In the genomic region with DNA sequence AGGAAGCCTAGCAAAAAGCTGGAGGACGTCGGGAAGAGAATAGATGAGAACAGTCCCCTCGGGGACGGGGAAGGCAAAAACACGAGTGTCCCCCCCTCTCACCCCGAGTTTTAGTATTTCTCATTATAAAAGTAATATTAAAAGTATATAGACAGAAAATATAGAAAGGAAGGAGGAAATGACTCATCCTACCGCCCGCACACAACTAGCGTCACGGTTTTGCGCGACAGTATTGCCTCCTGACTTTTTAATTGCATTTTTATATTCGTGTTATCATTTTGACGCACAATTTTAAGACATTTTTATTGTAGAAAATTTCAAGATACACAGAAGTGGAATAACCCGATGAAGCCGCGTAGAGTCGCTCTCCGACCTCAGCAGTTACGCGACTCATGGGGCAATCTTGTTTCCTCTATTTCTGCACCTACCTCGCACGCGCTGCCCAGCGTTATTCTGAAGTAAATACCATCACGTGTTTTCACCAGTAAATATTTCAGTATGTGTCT, we compare ENCODE assay signal across 8 cellular contexts. TPM values are rescaled to one million over a fixed set of nuclear protein-coding genes. Genes with fewer than 3 reads are reported as not detected.
DNase-seq lines count a peak whose midpoint lies in the region; ATAC-seq and TF ChIP-seq lines count a peak whose summit lies in the region.

No MANE protein-coding gene starts in this region.

- H3K4me1 Mint-ChIP-seq in Caco-2 (ENCODE audit: low read depth, unreplicated experiment): peaks cover 8% of the 10 kb centered on the region

- peak overlapping the region; percentile 42 for H3K4me2 ChIP-seq in neural cell (ENCODE audit: low read length)

- TF ChIP-seq EP300 in neural cell (conservative IDR thresholded peaks at IDR 0.05; ENCODE audit: poor library complexity, severe bottlenecking): no peak
- no peak for TF ChIP-seq EP300 in suprapubic skin (IDR thresholded peaks at IDR 0.05)

- BruUV-seq in Caco-2 (replicated peaks; lab: Mats Ljungman, UMichigan): no TSS peak

- no peaks in the 10 kb centered on the region for H3K79me2 ChIP-seq in neural cell (replicated peaks; ENCODE audit: insufficient read depth, low read length)

- H3F3A ChIP-seq in neural cell (ENCODE audit: insufficient read depth, low read length, poor library complexity, severe bottlenecking): peaks cover 3% of the 10 kb centered on the region

- no peaks in the 10 kb centered on the region for H3K27me3 Mint-ChIP-seq in Caco-2 (ENCODE audit: insufficient read depth, unreplicated experiment)

- no peak for DNase-seq in Caco-2
- peak; percentile 63 for DNase-seq in NCI-H345 treated with DMSO at 0.1 percent for 48 hours (lab: John Stamatoyannopoulos, UW; ENCODE audit: unreplicated experiment)
- peak; percentile 43 for DNase-seq in activated CD8-positive, alpha-beta memory T cell treated with anti-CD3 and anti-CD28 coated beads, Interleukin-2, amount 50 U/mL, for 1 hour (ENCODE audit: extremely low read depth)
- no peak for DNase-seq in esophagus squamous epithelium (lab: John Stamatoyannopoulos, UW)
- DNase-seq in suprapubic skin (ENCODE audit: low spot score in 2 of 2): peak in 1 of 2 donors; percentile 87

- no peaks in the 10 kb centered on the region for H3K9me2 ChIP-seq in neural cell (ENCODE audit: insufficient read depth, low read length)

- H3K9ac ChIP-seq in neural cell (ENCODE audit: low read length): peak overlapping the region; percentile 10

- peak overlapping the region; percentile 82 to 95 (median 95) for H3K27ac ChIP-seq in esophagus squamous epithelium
- no peak overlapping the region for H3K27ac ChIP-seq in neural cell (ENCODE audit: low read length)
- peak overlapping the region; percentile 95 for H3K27ac ChIP-seq in suprapubic skin

- H3K4me1 ChIP-seq in Caco-2 (peaks cover 6% of the 10 kb centered on the region), esophagus squamous epithelium (peaks cover 0 to 23% (median 3%) of the 10 kb centered on the region in 3 donors), suprapubic skin (peaks cover 10% of the 10 kb centered on the region)

- intact Hi-C loops in Caco-2 (cut with micrococcal nuclease; ENCODE audit: unreplicated experiment) (loop anchor here (1.0 to 2.0 kb wide), 7 partner anchors 19 to 166 kb away; a partner anchor contains a TSS), esophagus squamous epithelium (cut with DNase I) (no loop called here)

- peak overlapping the region; percentile 96 for H3K27ac Mint-ChIP-seq in Caco-2 (ENCODE audit: unreplicated experiment)

- TF ChIP-seq POLR2A in esophagus squamous epithelium (IDR thresholded peaks at IDR 0.05) (no peak), suprapubic skin (IDR thresholded peaks at IDR 0.05) (no peak)

- peak; percentile 19 to 33 for TF ChIP-seq CTCF in Caco-2 (IDR thresholded peaks at IDR 0.05; ENCODE audit: insufficient read depth in 1 of 2, low read depth in 1 of 2, low read length in 1 of 2, severe bottlenecking in 1 of 2, unreplicated experiment in 1 of 2)
- TF ChIP-seq CTCF in esophagus squamous epithelium (IDR thresholded peaks at IDR 0.05): peak in 1 of 6 experiments; percentile 17
- TF ChIP-seq CTCF in neural cell (IDR thresholded peaks at IDR 0.05; ENCODE audit: poor library complexity, severe bottlenecking): peak; percentile 6
- TF ChIP-seq CTCF in suprapubic skin (IDR thresholded peaks at IDR 0.05): no peak

- H3K4me3 ChIP-seq in Caco-2 (ENCODE audit: low read depth, low read length) (peak overlapping the region; percentile 31), esophagus squamous epithelium (peak overlapping the region; percentile 60 to 83 (median 74)), neural cell (ENCODE audit: low read length) (peak overlapping the region; percentile 89), suprapubic skin (peak overlapping the region; percentile 85)

- POLR2A ChIA-PET in Caco-2 (lab: Charles Lee): interaction anchor here (0.5 to 2.0 kb wide), 16 partner anchors 12 to 227 kb away, joined by 3 to 44 read pairs (median 7); a partner anchor contains a TSS

- CTCF ChIA-PET in Caco-2 (lab: Charles Lee): interaction anchor here (0.6 to 3.3 kb wide), 18 partner anchors 19 to 235 kb away, joined by 3 to 91 read pairs (median 6); a partner anchor contains a TSS

- no peaks in the 10 kb centered on the region for H4K20me1 ChIP-seq in neural cell (ENCODE audit: insufficient read depth)

- H3K9me3 Mint-ChIP-seq in Caco-2 (ENCODE audit: unreplicated experiment): no peaks in the 10 kb centered on the region

- no peaks in the 10 kb centered on the region for H3K27me3 ChIP-seq in Caco-2 (replicated peaks; ENCODE audit: control insufficient read depth, insufficient read depth, low read length)
- no peaks in the 10 kb centered on the region for H3K27me3 ChIP-seq in esophagus squamous epithelium
- H3K27me3 ChIP-seq in neural cell (ENCODE audit: insufficient read depth, low read depth, low read length): peaks cover 3% of the 10 kb centered on the region
- no peaks in the 10 kb centered on the region for H3K27me3 ChIP-seq in suprapubic skin

- 0 to 1% methylated on average over 26 of the region's 26 CpGs for WGBS in esophagus squamous epithelium, 2 donors
- WGBS in suprapubic skin: 7% methylated on average over 26 of the region's 26 CpGs

- peaks cover 10% of the 10 kb centered on the region for H3K36me3 Mint-ChIP-seq in Caco-2 (ENCODE audit: insufficient read depth, unreplicated experiment)

- TF ChIP-seq RAD21 in neural cell (conservative IDR thresholded peaks at IDR 0.05): no peak

- peaks cover 4% of the 10 kb centered on the region; the same call in 1 of the 2 replicates for H3K36me3 ChIP-seq in Caco-2 (ENCODE audit: control insufficient read depth, insufficient read depth, low read length)
- peaks cover 0 to 15% (median 6%) of the 10 kb centered on the region in 3 donors for H3K36me3 ChIP-seq in esophagus squamous epithelium
- H3K36me3 ChIP-seq in neural cell (ENCODE audit: insufficient read depth, low read length): no peaks in the 10 kb centered on the region
- H3K36me3 ChIP-seq in suprapubic skin: peaks cover 9% of the 10 kb centered on the region

- H2AFZ ChIP-seq in neural cell (ENCODE audit: low read depth, low read length): peak overlapping the region; percentile 35

- H3K9me3 ChIP-seq in Caco-2: no peaks in the 10 kb centered on the region
- no peaks in the 10 kb centered on the region for H3K9me3 ChIP-seq in esophagus squamous epithelium
- H3K9me3 ChIP-seq in neural cell (ENCODE audit: low read length): no peaks in the 10 kb centered on the region
- no peaks in the 10 kb centered on the region for H3K9me3 ChIP-seq in suprapubic skin

- peak overlapping the region; percentile 97 for H3K4me3 Mint-ChIP-seq in Caco-2 (ENCODE audit: unreplicated experiment)

- peak; percentile 29 for ATAC-seq in GM21576 (IDR thresholded peaks at IDR 0.05; ENCODE audit: unreplicated experiment)
- ATAC-seq in GM21717 (IDR thresholded peaks at IDR 0.05; ENCODE audit: unreplicated experiment): no peak

TF ChIP-seq in neural cell, 6 proteins besides CTCF, POLR2A, EP300 and RAD21:
- TF ChIP-seq, protein P1, sequence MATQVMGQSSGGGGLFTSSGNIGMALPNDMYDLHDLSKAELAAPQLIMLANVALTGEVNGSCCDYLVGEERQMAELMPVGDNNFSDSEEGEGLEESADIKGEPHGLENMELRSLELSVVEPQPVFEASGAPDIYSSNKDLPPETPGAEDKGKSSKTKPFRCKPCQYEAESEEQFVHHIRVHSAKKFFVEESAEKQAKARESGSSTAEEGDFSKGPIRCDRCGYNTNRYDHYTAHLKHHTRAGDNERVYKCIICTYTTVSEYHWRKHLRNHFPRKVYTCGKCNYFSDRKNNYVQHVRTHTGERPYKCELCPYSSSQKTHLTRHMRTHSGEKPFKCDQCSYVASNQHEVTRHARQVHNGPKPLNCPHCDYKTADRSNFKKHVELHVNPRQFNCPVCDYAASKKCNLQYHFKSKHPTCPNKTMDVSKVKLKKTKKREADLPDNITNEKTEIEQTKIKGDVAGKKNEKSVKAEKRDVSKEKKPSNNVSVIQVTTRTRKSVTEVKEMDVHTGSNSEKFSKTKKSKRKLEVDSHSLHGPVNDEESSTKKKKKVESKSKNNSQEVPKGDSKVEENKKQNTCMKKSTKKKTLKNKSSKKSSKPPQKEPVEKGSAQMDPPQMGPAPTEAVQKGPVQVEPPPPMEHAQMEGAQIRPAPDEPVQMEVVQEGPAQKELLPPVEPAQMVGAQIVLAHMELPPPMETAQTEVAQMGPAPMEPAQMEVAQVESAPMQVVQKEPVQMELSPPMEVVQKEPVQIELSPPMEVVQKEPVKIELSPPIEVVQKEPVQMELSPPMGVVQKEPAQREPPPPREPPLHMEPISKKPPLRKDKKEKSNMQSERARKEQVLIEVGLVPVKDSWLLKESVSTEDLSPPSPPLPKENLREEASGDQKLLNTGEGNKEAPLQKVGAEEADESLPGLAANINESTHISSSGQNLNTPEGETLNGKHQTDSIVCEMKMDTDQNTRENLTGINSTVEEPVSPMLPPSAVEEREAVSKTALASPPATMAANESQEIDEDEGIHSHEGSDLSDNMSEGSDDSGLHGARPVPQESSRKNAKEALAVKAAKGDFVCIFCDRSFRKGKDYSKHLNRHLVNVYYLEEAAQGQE (IDR thresholded peaks at IDR 0.05; ENCODE audit: borderline replicate concordance): no peak
- TF ChIP-seq EZH2 (IDR thresholded peaks at IDR 0.05; ENCODE audit: borderline replicate concordance, insufficient read depth, low read length, poor library complexity, severe bottlenecking) (no peak), POLR2AphosphoS5 (IDR thresholded peaks at IDR 0.05) (no peak), MXI1 (conservative IDR thresholded peaks at IDR 0.05; ENCODE audit: poor library complexity, severe bottlenecking) (no peak), TAF1 (IDR thresholded peaks at IDR 0.05; ENCODE audit: low read depth) (no peak), SMC3 (conservative IDR thresholded peaks at IDR 0.05; ENCODE audit: poor library complexity) (no peak)

RNA-seq across cellular contexts. Expression of a gene that starts 0.7 kb away (rescaled TPM):
- total RNA-seq in Caco-2 (2022): 29.8 and 33.6 TPM in 2 replicates
- total RNA-seq in esophagus squamous epithelium: 10 to 100 TPM in 2 of 4 donors, 1 to 10 TPM in 2; 9.2 to 15.2 (median 11.2) TPM
- polyA plus RNA-seq in neural cell: 9.6 and 13.8 TPM in 2 replicates
- 3.2 and 10.0 TPM in 2 replicates for polyA minus RNA-seq in neural cell
- 10 to 100 TPM in 2 of 4 donors, 1 to 10 TPM in 2; 6.1 to 14.4 (median 10.1) TPM for total RNA-seq in suprapubic skin

RNA-seq across cellular contexts. Expression of a gene that starts 18.9 kb away (rescaled TPM):
- total RNA-seq in Caco-2 (2022) (27.0 and 27.3 TPM in 2 replicates), esophagus squamous epithelium (10 to 100 TPM; 14.6 to 28.0 (median 21.2) TPM), suprapubic skin (10 to 100 TPM; 24.2 to 44.1 (median 30.6) TPM)
- polyA plus RNA-seq in neural cell: 27.7 and 35.2 TPM in 2 replicates
- polyA minus RNA-seq in neural cell: 21.1 and 27.3 TPM in 2 replicates

RNA-seq across cellular contexts. Expression of a gene that starts 28.2 kb away (rescaled TPM):
- 123 and 125 TPM in 2 replicates for total RNA-seq in Caco-2 (2022)
- total RNA-seq in esophagus squamous epithelium: 10 to 100 TPM; 42.2 to 62.6 (median 48.7) TPM
- 50.6 and 63.3 TPM in 2 replicates for polyA plus RNA-seq in neural cell
- 34.3 and 34.6 TPM in 2 replicates for polyA minus RNA-seq in neural cell
- 10 to 100 TPM; 19.2 to 36.4 (median 29.0) TPM for total RNA-seq in suprapubic skin

RNA-seq across cellular contexts. Expression of a gene that starts 28.5 kb away (rescaled TPM):
- total RNA-seq in Caco-2 (2022) (90.2 and 94.4 TPM in 2 replicates), esophagus squamous epithelium (10 to 100 TPM; 23.9 to 39.2 (median 29.8) TPM), suprapubic skin (10 to 100 TPM; 27.0 to 68.8 (median 35.3) TPM)
- 15.7 and 19.6 TPM in 2 replicates for polyA plus RNA-seq in neural cell
- 19.2 and 21.2 TPM in 2 replicates for polyA minus RNA-seq in neural cell

Comparison
In these comparisons a context has a peak if more than half of its experiments do, and no peak if none do; other contexts are left out.
1. DNase-seq: peak in NCI-H345 treated with DMSO at 0.1 percent for 48 hours (single experiment) and activated CD8-positive, alpha-beta memory T cell treated with anti-CD3 and anti-CD28 coated beads, Interleukin-2, amount 50 U/mL, for 1 hour (single experiment); none in Caco-2 (0 of 2) and esophagus squamous epithelium (single experiment).
2. H3K4me3 ChIP-seq: peak in every context shown above with its lines; median percentile 89 in neural cell; 85 in suprapubic skin; 74 in esophagus squamous epithelium; 31 in Caco-2.
3. CTCF ChIP-seq: peak in Caco-2 (2 of 2) and neural cell (single experiment); none in suprapubic skin (0 of 2).